18 cellular contexts compared by ENCODE assay signal in the genomic region with DNA sequence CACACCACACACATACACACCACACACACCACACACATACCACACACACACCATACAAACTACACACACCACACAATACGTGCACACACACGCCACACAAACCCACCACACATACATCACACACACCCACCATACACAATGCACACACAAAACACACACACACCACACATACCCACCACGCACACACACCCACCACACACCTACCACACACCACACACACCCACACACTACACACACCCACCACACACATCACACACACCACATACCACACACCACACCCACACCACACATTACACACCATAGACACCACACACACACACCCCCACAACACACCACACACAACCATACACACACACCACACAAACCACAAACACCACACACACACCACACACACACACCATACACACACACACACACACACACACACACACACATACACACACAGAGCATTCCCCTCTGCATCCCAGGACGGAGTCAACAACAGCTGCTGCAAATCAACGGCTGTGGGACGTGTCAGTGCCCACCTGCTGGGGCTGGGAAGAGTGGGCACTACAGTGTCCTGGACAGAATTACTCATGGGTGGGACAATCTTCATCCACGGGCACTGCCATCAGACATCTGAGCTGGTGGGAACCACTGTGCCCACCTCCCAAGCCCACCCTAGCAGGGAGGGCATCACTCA. TPM values are rescaled to one million over a fixed set of nuclear protein-coding genes. Genes with fewer than 3 reads are reported as not detected.
DNase-seq lines count a peak whose midpoint lies in the region; ATAC-seq, FAIRE-seq and TF ChIP-seq lines count a peak whose summit lies in the region.
"Had no signal": no experiment of that assay in that cellular context is flagged by ENCODE, and none has a peak within 500 bp of the region (broad histone marks: within the 10 kb centered on the region; RNA-seq: fewer than 3 reads in every experiment).

No MANE protein-coding gene starts in this region.

- peaks cover 9% of the 10 kb centered on the region for H3K4me1 ChIP-seq in CD8-positive, alpha-beta memory T cell (ENCODE audit: insufficient read depth, low read length)
- peaks cover 0 to 8% of the 10 kb centered on the region in 2 donors for H3K4me1 ChIP-seq in breast epithelium
- H3K4me1 ChIP-seq: BE2C had no signal

- no peaks in the 10 kb centered on the region for H3K9me3 Mint-ChIP-seq in CD8-positive, alpha-beta memory T cell
- H3K9me3 Mint-ChIP-seq in brain (no peaks in the 10 kb centered on the region), nephron (no peaks in the 10 kb centered on the region)
- H3K9me3 Mint-ChIP-seq: activated T-cell treated with anti-CD3 and anti-CD28 coated beads, Interleukin-2, amount 50 U/mL, for 4 hours; naive thymus-derived CD8-positive, alpha-beta T cell had no signal

- intact Hi-C loops in breast epithelium (cut with DNase I; ENCODE audit: low total_unique reads) = loop anchor here (5.0 kb wide), 1 partner anchor 155 kb away; no protein-coding TSS in a partner anchor

- no peaks in the 10 kb centered on the region for H3K9me3 ChIP-seq in CD8-positive, alpha-beta memory T cell (ENCODE audit: low read length)
- H3K9me3 ChIP-seq in breast epithelium = no peaks in the 10 kb centered on the region
- H3K9me3 ChIP-seq: BE2C, testis had no signal

- peaks cover 25 to 53% (median 35%) of the 10 kb centered on the region in 3 donors for H3K4me1 Mint-ChIP-seq in CD8-positive, alpha-beta memory T cell
- H3K4me1 Mint-ChIP-seq in brain (peaks cover 80% of the 10 kb centered on the region), nephron (peaks cover 59% of the 10 kb centered on the region)

- no peak overlapping the region for H3K27ac ChIP-seq in CD8-positive, alpha-beta memory T cell (ENCODE audit: low read depth, low read length)
- peak overlapping the region in 1 of 2 donors; percentile 90 for H3K27ac ChIP-seq in breast epithelium
- H3K27ac ChIP-seq: testis had no signal

- no peak overlapping the region for H3K4me3 ChIP-seq in CD8-positive, alpha-beta memory T cell (ENCODE audit: low read length)
- no peak overlapping the region for H3K4me3 ChIP-seq in breast epithelium
- H3K4me3 ChIP-seq: lung, smooth muscle cell, testis had no signal

- no peak for DNase-seq in CD8-positive, alpha-beta memory T cell
- DNase-seq in HTR-8/SVneo (ENCODE audit: insufficient read length, low spot score) (no peak), breast epithelium (ENCODE audit: low spot score in 2 of 2) (no peak), GDM1 (lab: John Stamatoyannopoulos, UW) (no peak)
- DNase-seq: activated T-cell treated with anti-CD3 and anti-CD28 coated beads, Interleukin-2, amount 50 U/mL, for 4 hours; BE2C; central memory CD4-positive, alpha-beta T cell; effector memory CD4-positive, alpha-beta T cell; GF-D8; testis had no signal

- H3K27me3 ChIP-seq in CD8-positive, alpha-beta memory T cell (ENCODE audit: insufficient read depth, low read length, poor library complexity, severe bottlenecking) = no peaks in the 10 kb centered on the region
- H3K27me3 ChIP-seq in breast epithelium = no peaks in the 10 kb centered on the region
- H3K27me3 ChIP-seq: BE2C, testis had no signal

- H3K36me3 Mint-ChIP-seq in CD8-positive, alpha-beta memory T cell = peaks cover 0 to 8% (median 2%) of the 10 kb centered on the region in 3 donors
- peaks cover 6% of the 10 kb centered on the region for H3K36me3 Mint-ChIP-seq in brain
- peaks cover 8% of the 10 kb centered on the region for H3K36me3 Mint-ChIP-seq in nephron (ENCODE audit: low read depth)
- H3K36me3 Mint-ChIP-seq: naive thymus-derived CD8-positive, alpha-beta T cell had no signal

- no peak for ATAC-seq in HG02840 (IDR thresholded peaks at IDR 0.05; ENCODE audit: low FRiP score, unreplicated experiment)
- ATAC-seq in HG03196 (IDR thresholded peaks at IDR 0.05; ENCODE audit: unreplicated experiment) = no peak

- no peaks in the 10 kb centered on the region for H3K36me3 ChIP-seq in CD8-positive, alpha-beta memory T cell (ENCODE audit: insufficient read depth, low read length)
- no peaks in the 10 kb centered on the region for H3K36me3 ChIP-seq in breast epithelium
- H3K36me3 ChIP-seq: BE2C had no signal

- TF ChIP-seq CTCF in brain (conservative IDR thresholded peaks at IDR 0.05) = no peak
- no peak for TF ChIP-seq CTCF in nephron (IDR thresholded peaks at IDR 0.05; ENCODE audit: unreplicated experiment in 3 of 3)
- no peak for TF ChIP-seq CTCF in breast epithelium (IDR thresholded peaks at IDR 0.05)

- no peak overlapping the region for H3K4me3 Mint-ChIP-seq in CD8-positive, alpha-beta memory T cell
- H3K4me3 Mint-ChIP-seq in brain (peak overlapping the region in 2 of 5 experiments; percentile 2 to 66), nephron (no peak overlapping the region)
- H3K4me3 Mint-ChIP-seq: activated T-cell treated with anti-CD3 and anti-CD28 coated beads, Interleukin-2, amount 50 U/mL, for 4 hours had no signal

- FAIRE-seq in HTR-8/SVneo (lab: Jason Lieb, UNC) = peak; percentile 99
- FAIRE-seq: D721Med had no signal

- CTCF ChIA-PET in CD8-positive, alpha-beta memory T cell (lab: Charles Lee) = interaction anchor here (8.9 to 24.4 kb wide), 2 partner anchors 15 to 161 kb away, joined by 95 to 1027 read pairs; no protein-coding TSS in a partner anchor

- TF ChIP-seq POLR2A in breast epithelium (IDR thresholded peaks at IDR 0.05) = no peak

- H3K27me3 Mint-ChIP-seq in CD8-positive, alpha-beta memory T cell = no peaks in the 10 kb centered on the region
- H3K27me3 Mint-ChIP-seq in brain = no peaks in the 10 kb centered on the region
- no peaks in the 10 kb centered on the region for H3K27me3 Mint-ChIP-seq in nephron (ENCODE audit: low read depth)
- H3K27me3 Mint-ChIP-seq: naive thymus-derived CD8-positive, alpha-beta T cell had no signal

- peak overlapping the region; percentile 43 to 86 (median 62) for H3K27ac Mint-ChIP-seq in CD8-positive, alpha-beta memory T cell
- H3K27ac Mint-ChIP-seq in brain (peak overlapping the region; percentile 51 to 98 (median 77)), nephron (peak overlapping the region in 2 of 3 experiments; percentile 20 to 65)

- POLR2A ChIA-PET in CD8-positive, alpha-beta memory T cell (lab: Charles Lee) = no interaction called here

RNA-seq across cellular contexts. Expression of a gene that starts 8.5 kb away (rescaled TPM):
- total RNA-seq in CD8-positive, alpha-beta memory T cell = 10 to 100 TPM; 16.9 to 18.1 TPM
- polyA plus RNA-seq in CD8-positive, alpha-beta memory T cell = 32.1 TPM
- 75.8 TPM for polyA plus RNA-seq in brain (ENCODE audit: insufficient read depth, low read depth, low replicate concordance)
- total RNA-seq in breast epithelium = 10 to 100 TPM; 30.7 to 91.1 (median 75.7) TPM
